In genomic region chr13:27966641-27967202, GRCh38 we compare ENCODE assay signal across 16 cellular contexts. TPM values are rescaled to one million over a fixed set of nuclear protein-coding genes. Genes with fewer than 3 reads are reported as not detected.
A peak's percentile ranks its signal among the peaks of the same experiment; 100 is the strongest.
DNase-seq lines count a peak whose midpoint lies in the region; ATAC-seq and TF ChIP-seq lines count a peak whose summit lies in the region.
"Had no signal": no experiment of that assay in that cellular context is flagged by ENCODE, and none has a peak within 500 bp of the region (broad histone marks: within the 10 kb centered on the region; RNA-seq: fewer than 3 reads in every experiment).

No MANE protein-coding gene starts in this region.

- no peaks in the 10 kb centered on the region for H3F3A ChIP-seq in smooth muscle cell (ENCODE audit: low read depth)

- H3K4me3 ChIP-seq in HAP-1: peak overlapping the region; percentile 53
- peak overlapping the region; percentile 75 for H3K4me3 ChIP-seq in colonic mucosa
- H3K4me3 ChIP-seq in mucosa of descending colon: peak overlapping the region; percentile 60
- peak overlapping the region; percentile 43 for H3K4me3 ChIP-seq in smooth muscle cell

- no peak for TF ChIP-seq CTCF in colonic mucosa (IDR thresholded peaks at IDR 0.05)
- TF ChIP-seq CTCF in mucosa of descending colon (IDR thresholded peaks at IDR 0.05): no peak
- TF ChIP-seq CTCF in smooth muscle cell (IDR thresholded peaks at IDR 0.05; ENCODE audit: borderline replicate concordance, insufficient read depth, poor library complexity, severe bottlenecking): no peak

- H3K9me3 ChIP-seq in HAP-1 (no peaks in the 10 kb centered on the region), colonic mucosa (no peaks in the 10 kb centered on the region), mucosa of descending colon (no peaks in the 10 kb centered on the region), smooth muscle cell (replicated peaks; ENCODE audit: low read depth) (no peaks in the 10 kb centered on the region)
- H3K9me3 ChIP-seq: BE2C had no signal

- H3K4me2 ChIP-seq in smooth muscle cell: peak overlapping the region; percentile 74

- peaks cover 6% of the 10 kb centered on the region for H3K4me1 ChIP-seq in HAP-1
- peaks cover 3% of the 10 kb centered on the region for H3K4me1 ChIP-seq in colonic mucosa
- H3K4me1 ChIP-seq in mucosa of descending colon (ENCODE audit: low read depth): peaks cover 13% of the 10 kb centered on the region
- H3K4me1 ChIP-seq in smooth muscle cell (ENCODE audit: low read depth): peaks cover 38% of the 10 kb centered on the region
- H3K4me1 ChIP-seq: BE2C had no signal

- intact Hi-C loops in colonic mucosa (cut with DNase I) (no loop called here), mucosa of descending colon (cut with DNase I, micrococcal nuclease) (no loop called here)

- H2AFZ ChIP-seq in smooth muscle cell (ENCODE audit: low read depth): no peak overlapping the region

- H3K9ac ChIP-seq in colonic mucosa (ENCODE audit: low read depth in 2 of 2, low read length in 2 of 2) (peak overlapping the region; percentile 98 to 100), smooth muscle cell (ENCODE audit: low read depth) (no peak overlapping the region)

- no peaks in the 10 kb centered on the region for H3K79me2 ChIP-seq in smooth muscle cell (ENCODE audit: low read depth)

- WGBS in smooth muscle cell (ENCODE audit: low lambda C conversion rate): under 1% methylated on average over 25 of the region's 38 CpGs

- DNase-seq in HAP-1 (ENCODE audit: low spot score in 2 of 2) (peak in 1 of 2 experiments; percentile 29), colonic mucosa (peak; percentile 34), mucosa of descending colon (peak in 1 of 3 donors; percentile 38), smooth muscle cell (lab: John Stamatoyannopoulos, UW; ENCODE audit: unreplicated experiment) (no peak)
- DNase-seq: BE2C; KG1; naive thymus-derived CD4-positive, alpha-beta T cell; NCI-H1092; NCI-H2107; T-cell had no signal

- H3K36me3 ChIP-seq in HAP-1 (replicated peaks): no peaks in the 10 kb centered on the region
- no peaks in the 10 kb centered on the region for H3K36me3 ChIP-seq in colonic mucosa
- H3K36me3 ChIP-seq in mucosa of descending colon (ENCODE audit: low read depth): no peaks in the 10 kb centered on the region
- H3K36me3 ChIP-seq in smooth muscle cell (ENCODE audit: low read depth): no peaks in the 10 kb centered on the region
- H3K36me3 ChIP-seq: BE2C had no signal

- H3K27me3 ChIP-seq in HAP-1 (ENCODE audit: low read depth): peaks cover 7% of the 10 kb centered on the region; the same call in 1 of the 2 replicates
- H3K27me3 ChIP-seq in colonic mucosa: peaks cover 34% of the 10 kb centered on the region
- peaks cover 98% of the 10 kb centered on the region for H3K27me3 ChIP-seq in smooth muscle cell (ENCODE audit: low read depth)

- no peaks in the 10 kb centered on the region for H4K20me1 ChIP-seq in smooth muscle cell (ENCODE audit: low read depth)

- in situ Hi-C loops in HAP-1 (cut with MboI; ENCODE audit: low sequenced_read_pairs): no loop called here

- ATAC-seq in mucosa of descending colon (no peak), GM18517 (IDR thresholded peaks at IDR 0.05; ENCODE audit: unreplicated experiment) (no peak), GM19463 (IDR thresholded peaks at IDR 0.05; ENCODE audit: unreplicated experiment) (no peak), HG02973 (IDR thresholded peaks at IDR 0.05; ENCODE audit: unreplicated experiment) (no peak)
- ATAC-seq: activated T-helper 17 cell treated with anti-CD3 and anti-CD28 coated beads, Interleukin-2, amount 50 U/mL, for 72 hours; naive thymus-derived CD4-positive, alpha-beta T cell had no signal

- peak overlapping the region; percentile 91 for H3K27ac ChIP-seq in colonic mucosa
- H3K27ac ChIP-seq in smooth muscle cell (ENCODE audit: low read depth): no peak overlapping the region

RNA-seq across cellular contexts. Expression of gene CDX2, which starts 2.4 kb away (rescaled TPM):
- total RNA-seq in colonic mucosa: 100 to 1,000 TPM; 271 to 391 TPM
- 100 to 1,000 TPM; 113 to 349 (median 240) TPM for total RNA-seq in mucosa of descending colon
- total RNA-seq in smooth muscle cell: 0.04 and 0.18 TPM in 2 replicates
- polyA plus RNA-seq in smooth muscle cell: 0.31 and 0.45 TPM in 2 replicates
- total RNA-seq: activated T-helper 17 cell treated with anti-CD3 and anti-CD28 coated beads, Interleukin-2, amount 50 U/mL, for 72 hours; cardiac septum; naive thymus-derived CD4-positive, alpha-beta T cell; RPMI7951 had no signal
- polyA plus RNA-seq: naive thymus-derived CD4-positive, alpha-beta T cell had no signal

RNA-seq across cellular contexts. Expression of gene URAD, which starts 21.8 kb away (rescaled TPM):
- total RNA-seq in colonic mucosa (10 to 100 TPM; 26.9 to 40.7 TPM), mucosa of descending colon (10 to 100 TPM; 17.9 to 62.9 (median 23.9) TPM), smooth muscle cell (not detected in 2 replicates)
- polyA plus RNA-seq in smooth muscle cell: not detected in 2 replicates
- total RNA-seq: activated T-helper 17 cell treated with anti-CD3 and anti-CD28 coated beads, Interleukin-2, amount 50 U/mL, for 72 hours; cardiac septum; naive thymus-derived CD4-positive, alpha-beta T cell; RPMI7951; T-cell had no signal
- polyA plus RNA-seq: naive thymus-derived CD4-positive, alpha-beta T cell had no signal

RNA-seq across cellular contexts. Expression of gene PDX1, which starts 46.9 kb away (rescaled TPM):
- total RNA-seq in colonic mucosa: under 1 TPM; 0.35 to 0.54 TPM
- total RNA-seq in mucosa of descending colon: 1 to 10 TPM in 1 of 3 donors, under 1 TPM in 1, not detected in 1; 0.72 to 1.5 TPM
- total RNA-seq in smooth muscle cell: not detected in 2 replicates
- polyA plus RNA-seq in smooth muscle cell: not detected in 2 replicates
- total RNA-seq: activated T-helper 17 cell treated with anti-CD3 and anti-CD28 coated beads, Interleukin-2, amount 50 U/mL, for 72 hours; cardiac septum; naive thymus-derived CD4-positive, alpha-beta T cell; RPMI7951; T-cell had no signal
- polyA plus RNA-seq: naive thymus-derived CD4-positive, alpha-beta T cell had no signal

Comparison
In these comparisons a context has a peak if more than half of its experiments do, and no peak if none do; other contexts are left out.
1. RNA of gene CDX2, which starts 2.4 kb away (total RNA-seq): 271 to 391 TPM in colonic mucosa and 113 to 349 TPM in mucosa of descending colon; 0.04 to 0.18 TPM in smooth muscle cell; every median in the first group is over 10 times any median in the second.
2. RNA of gene URAD, which starts 21.8 kb away (total RNA-seq): 26.9 to 40.7 TPM in colonic mucosa and 17.9 to 62.9 TPM in mucosa of descending colon; not detected in smooth muscle cell; every median in the first group is over 10 times any median in the second.
3. Peak in every context shown above with its lines, with median percentiles within 50 percentile points of each other: H3K4me3 ChIP-seq.